In the genomic region with DNA sequence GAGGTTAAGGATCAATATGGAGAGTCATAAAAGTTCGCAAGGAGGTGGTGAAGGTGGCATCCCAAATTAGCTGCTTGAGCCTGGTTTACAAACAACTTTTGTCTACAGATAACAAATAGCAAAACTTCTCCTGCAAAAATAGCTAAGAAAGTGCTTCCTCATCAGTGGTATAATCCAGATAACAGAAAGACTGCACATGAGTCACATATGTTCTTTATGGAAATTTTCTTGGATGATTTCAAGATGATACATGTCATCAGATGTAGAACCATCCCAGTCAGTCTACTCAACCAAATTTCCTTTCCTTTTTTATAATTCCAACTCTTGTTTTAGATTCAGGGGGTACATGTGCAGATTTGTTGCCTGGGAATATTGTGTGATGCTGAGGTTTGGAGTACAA, we compare ENCODE assay signal across 21 cellular contexts.
"Had no signal": no experiment of that assay in that cellular context is flagged by ENCODE, and none has a peak within 500 bp of the region (broad histone marks: within the 10 kb centered on the region; RNA-seq: fewer than 3 reads in every experiment).

No MANE protein-coding gene starts in this region.

- H3K9me3 Mint-ChIP-seq: dendritic cell treated with granulocyte-macrophage colony-stimulating factor and Interleukin-4, amounts not matched to agents 40 ng/mL and 50 ng/mL, for 4 days; effector memory CD8-positive, alpha-beta T cell; stimulated activated naive B cell treated with anti-CD40 and anti-IgM and Interleukin-4, amounts not matched to agents 10 μg/mL and 1 μg/mL and 100 μg/mL, for 72 hours had no signal

- ATAC-seq: effector memory CD8-positive, alpha-beta T cell; natural killer cell; stimulated activated naive B cell treated with anti-CD40 and anti-IgM and Interleukin-4, amounts not matched to agents 10 μg/mL and 1 μg/mL and 100 μg/mL, for 72 hours; stimulated activated naive CD8-positive, alpha-beta T cell treated with anti-CD3 and anti-CD28 coated beads, Interleukin-15, amount 100 ng/mL, for 72 hours; upper lobe of right lung had no signal

- H3K4me3 ChIP-seq: ovary, right atrium auricular region, sigmoid colon, skin epidermis, testis, tibial nerve, upper lobe of right lung, vagina had no signal

- H3K27me3 ChIP-seq: ovary, right atrium auricular region, sigmoid colon, testis, tibial nerve, upper lobe of right lung, vagina had no signal

- DNase-seq: effector memory CD8-positive, alpha-beta T cell; foreskin melanocyte; head of caudate nucleus; hypothalamus; kidney glomerular epithelial cell; natural killer cell; ovary; sigmoid colon; stimulated activated CD4-positive, alpha-beta T cell treated with anti-CD3 and anti-CD28 coated beads, Interleukin-2, amount 100 ng/mL, for 24 hours; stimulated activated CD4-positive, alpha-beta T cell treated with anti-CD3 and anti-CD28 coated beads, Interleukin-4, amount 100 ng/mL, for 4 hours; stimulated activated naive B cell treated with anti-CD40 and anti-IgM and Interleukin-4, amounts not matched to agents 10 μg/mL and 1 μg/mL and 100 μg/mL, for 72 hours; stimulated activated naive CD8-positive, alpha-beta T cell treated with anti-CD3 and anti-CD28 coated beads, Interleukin-15, amount 100 ng/mL, for 72 hours; testis; upper lobe of right lung had no signal

- H3K27ac Mint-ChIP-seq: dendritic cell treated with granulocyte-macrophage colony-stimulating factor and Interleukin-4, amounts not matched to agents 40 ng/mL and 50 ng/mL, for 4 days; effector memory CD8-positive, alpha-beta T cell; natural killer cell; stimulated activated naive B cell treated with anti-CD40 and anti-IgM and Interleukin-4, amounts not matched to agents 10 μg/mL and 1 μg/mL and 100 μg/mL, for 72 hours; stimulated activated naive CD8-positive, alpha-beta T cell treated with anti-CD3 and anti-CD28 coated beads, Interleukin-15, amount 100 ng/mL, for 72 hours had no signal

- H3K4me3 Mint-ChIP-seq: dendritic cell treated with granulocyte-macrophage colony-stimulating factor and Interleukin-4, amounts not matched to agents 40 ng/mL and 50 ng/mL, for 4 days; effector memory CD8-positive, alpha-beta T cell; natural killer cell; neural crest cell; stimulated activated naive B cell treated with anti-CD40 and anti-IgM and Interleukin-4, amounts not matched to agents 10 μg/mL and 1 μg/mL and 100 μg/mL, for 72 hours; stimulated activated naive CD8-positive, alpha-beta T cell treated with anti-CD3 and anti-CD28 coated beads, Interleukin-15, amount 100 ng/mL, for 72 hours had no signal

- H3K27me3 Mint-ChIP-seq: dendritic cell treated with granulocyte-macrophage colony-stimulating factor and Interleukin-4, amounts not matched to agents 40 ng/mL and 50 ng/mL, for 4 days; effector memory CD8-positive, alpha-beta T cell; stimulated activated naive B cell treated with anti-CD40 and anti-IgM and Interleukin-4, amounts not matched to agents 10 μg/mL and 1 μg/mL and 100 μg/mL, for 72 hours; stimulated activated naive CD8-positive, alpha-beta T cell treated with anti-CD3 and anti-CD28 coated beads, Interleukin-15, amount 100 ng/mL, for 72 hours had no signal

- H3K4me1 ChIP-seq: right atrium auricular region, sigmoid colon, testis, tibial nerve, upper lobe of right lung, vagina had no signal

- FAIRE-seq: islet of Langerhans had no signal

- H3K36me3 ChIP-seq: ovary, right atrium auricular region, sigmoid colon, tibial nerve, upper lobe of right lung, vagina had no signal

- H3K27ac ChIP-seq: ovary, right atrium auricular region, sigmoid colon, skin epidermis, testis, tibial nerve, upper lobe of right lung, vagina had no signal

- H3K9me3 ChIP-seq: ovary, right atrium auricular region, sigmoid colon, testis, upper lobe of right lung, vagina had no signal

- H3K36me3 Mint-ChIP-seq: stimulated activated naive B cell treated with anti-CD40 and anti-IgM and Interleukin-4, amounts not matched to agents 10 μg/mL and 1 μg/mL and 100 μg/mL, for 72 hours had no signal
